Comparison of ENCODE assay signal across 26 cellular contexts in the genomic region with DNA sequence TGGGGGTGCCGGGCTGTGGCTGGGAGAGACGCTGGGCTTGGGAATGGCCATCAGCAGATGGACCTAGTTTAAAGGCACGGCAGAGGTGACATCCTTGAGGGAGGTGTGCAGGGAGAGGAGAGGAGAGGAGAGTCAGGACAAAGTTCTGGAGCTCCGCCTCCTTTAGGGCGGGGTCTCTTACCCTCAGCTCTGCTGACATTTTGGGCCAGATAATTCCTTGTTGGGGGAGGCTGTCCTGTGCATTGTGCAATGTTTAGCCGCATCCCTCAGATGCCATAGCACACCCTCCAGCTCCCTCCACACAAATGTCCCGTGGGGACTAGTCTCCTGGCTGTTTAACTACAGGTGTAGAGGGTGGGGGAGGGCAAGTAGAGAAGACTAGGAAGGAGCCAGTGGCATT. TPM values are rescaled to one million over a fixed set of nuclear protein-coding genes. Genes with fewer than 3 reads are reported as not detected.
DNase-seq lines count a peak whose midpoint lies in the region; ATAC-seq and TF ChIP-seq lines count a peak whose summit lies in the region.
"Had no signal": no experiment of that assay in that cellular context is flagged by ENCODE, and none has a peak within 500 bp of the region (broad histone marks: within the 10 kb centered on the region; RNA-seq: fewer than 3 reads in every experiment).

No MANE protein-coding gene starts in this region.

- intact Hi-C loops in Right ventricle myocardium superior (cut with DNase I): loop anchor here (5.0 kb wide), 1 partner anchor 34 kb away; no protein-coding TSS in a partner anchor

- no peak overlapping the region for H3K27ac ChIP-seq in right atrium auricular region
- H3K27ac ChIP-seq: lower lobe of right lung, SK-N-MC, suprapubic skin had no signal

- POLR2A ChIA-PET in WTC11 (lab: Charles Lee): interaction anchor here (0.6 kb wide), 1 partner anchor 261 kb away, joined by 3 read pairs; no protein-coding TSS in a partner anchor

- H3K27me3 ChIP-seq in right atrium auricular region: no peaks in the 10 kb centered on the region
- H3K27me3 ChIP-seq: suprapubic skin had no signal

- ATAC-seq in Right ventricle myocardium superior (ENCODE audit: poor library complexity) (no peak), WTC11 (no peak), GM18909 (IDR thresholded peaks at IDR 0.05; ENCODE audit: poor library complexity, unreplicated experiment) (no peak)
- ATAC-seq: activated CD8-positive, alpha-beta T cell treated with anti-CD3 and anti-CD28 coated beads, Interleukin-2, amount 10 ng/mL, durations not matched to agents 7 days and 5 days; lower lobe of right lung; natural killer cell; stimulated activated naive B cell treated with anti-CD40 and anti-IgM and Interleukin-4, amounts not matched to agents 10 μg/mL and 1 μg/mL and 100 μg/mL, for 72 hours had no signal

- H3K4me1 Mint-ChIP-seq in WTC11 (peaks cover 18% of the 10 kb centered on the region), mesothelial cell of epicardium (peaks cover 6% of the 10 kb centered on the region)
- H3K4me1 Mint-ChIP-seq: activated naive CD8-positive, alpha-beta T cell treated with anti-CD3 and anti-CD28 coated beads for 36 hours; CD4-positive, CD25-positive, alpha-beta regulatory T cell; central memory CD8-positive, alpha-beta T cell; natural killer cell; stimulated activated naive B cell treated with anti-CD40 and anti-IgM and Interleukin-4, amounts not matched to agents 10 μg/mL and 1 μg/mL and 100 μg/mL, for 72 hours had no signal

- H3K9me3 Mint-ChIP-seq in WTC11 (no peaks in the 10 kb centered on the region), mesothelial cell of epicardium (no peaks in the 10 kb centered on the region)
- H3K9me3 Mint-ChIP-seq: activated naive CD8-positive, alpha-beta T cell treated with anti-CD3 and anti-CD28 coated beads for 36 hours; CD4-positive, CD25-positive, alpha-beta regulatory T cell; central memory CD8-positive, alpha-beta T cell; natural killer cell; stimulated activated naive B cell treated with anti-CD40 and anti-IgM and Interleukin-4, amounts not matched to agents 10 μg/mL and 1 μg/mL and 100 μg/mL, for 72 hours had no signal

- peak overlapping the region; percentile 12 for H3K27ac Mint-ChIP-seq in WTC11
- no peak overlapping the region for H3K27ac Mint-ChIP-seq in mesothelial cell of epicardium
- H3K27ac Mint-ChIP-seq: activated CD8-positive, alpha-beta T cell treated with anti-CD3 and anti-CD28 coated beads, Interleukin-2, amount 10 ng/mL, durations not matched to agents 7 days and 5 days; activated naive CD8-positive, alpha-beta T cell treated with anti-CD3 and anti-CD28 coated beads for 36 hours; natural killer cell; stimulated activated naive B cell treated with anti-CD40 and anti-IgM and Interleukin-4, amounts not matched to agents 10 μg/mL and 1 μg/mL and 100 μg/mL, for 72 hours had no signal

- H3K4me1 ChIP-seq in right atrium auricular region: peaks cover 0 to 6% of the 10 kb centered on the region in 2 donors

- TF ChIP-seq CTCF in right atrium auricular region (IDR thresholded peaks at IDR 0.05) (no peak), WTC11 (IDR thresholded peaks at IDR 0.05) (no peak), fibroblast of the aortic adventitia (IDR thresholded peaks at IDR 0.05; ENCODE audit: insufficient read depth, low read length) (no peak), mesothelial cell of epicardium (IDR thresholded peaks at IDR 0.05; ENCODE audit: unreplicated experiment) (no peak)

- no peaks in the 10 kb centered on the region for H3K9me3 ChIP-seq in right atrium auricular region
- H3K9me3 ChIP-seq: lower lobe of right lung, suprapubic skin had no signal

- DNase-seq in Right ventricle myocardium superior (peak; percentile 35), right atrium auricular region (ENCODE audit: low spot score) (no peak), WTC11 (ENCODE audit: low spot score) (no peak), fibroblast of the aortic adventitia (ENCODE audit: low read depth) (peak; percentile 40), mesothelial cell of epicardium (ENCODE audit: low spot score in 2 of 2, unreplicated experiment in 2 of 2) (no peak), HCEC 1CT (no peak)
- no peak for DNase-seq in stimulated activated CD4-positive, alpha-beta T cell treated with anti-CD3 and anti-CD28 coated beads, Interleukin-4, amount 100 ng/mL, for 4 hours
- DNase-seq: 8988T; activated CD8-positive, alpha-beta T cell treated with anti-CD3 and anti-CD28 coated beads, Interleukin-2, amount 10 ng/mL, durations not matched to agents 7 days and 5 days; activated effector memory CD4-positive, alpha-beta T cell treated with Interleukin-2 at 50 U/mL for 16 hours; activated naive CD8-positive, alpha-beta T cell treated with anti-CD3 and anti-CD28 coated beads for 36 hours; CD4-positive, CD25-positive, alpha-beta regulatory T cell; GOT3; lower lobe of right lung; natural killer cell; NCI-H1092 treated with DMSO at 0.1 percent for 48 hours; NCI-H2029 treated with DMSO at 0.1 percent for 48 hours; NCI-H345; NCI-H748 treated with DMSO at 0.1 percent for 48 hours; stimulated activated CD4-positive, alpha-beta T cell treated with anti-CD3 and anti-CD28 coated beads, Interleukin-12 subunit alpha, Interleukin-12 subunit beta, amount 100 ng/mL, for 4 hours; stimulated activated CD4-positive, alpha-beta T cell treated with anti-CD3 and anti-CD28 coated beads, Interleukin-4, amount 100 ng/mL, for 1 hour; stimulated activated naive B cell treated with anti-CD40 and anti-IgM and Interleukin-4, amounts not matched to agents 10 μg/mL and 1 μg/mL and 100 μg/mL, for 72 hours had no signal

- peaks cover 81% of the 10 kb centered on the region for H3K36me3 ChIP-seq in right atrium auricular region

- H3K4me3 ChIP-seq in right atrium auricular region: no peak overlapping the region
- H3K4me3 ChIP-seq in fibroblast of the aortic adventitia (ENCODE audit: low read depth, low read length): no peak overlapping the region
- H3K4me3 ChIP-seq: lower lobe of right lung, SK-N-MC, suprapubic skin had no signal

- peaks cover 22% of the 10 kb centered on the region for H3K36me3 Mint-ChIP-seq in WTC11
- peaks cover 12% of the 10 kb centered on the region for H3K36me3 Mint-ChIP-seq in mesothelial cell of epicardium
- H3K36me3 Mint-ChIP-seq: activated naive CD8-positive, alpha-beta T cell treated with anti-CD3 and anti-CD28 coated beads for 36 hours; CD4-positive, CD25-positive, alpha-beta regulatory T cell; natural killer cell; stimulated activated naive B cell treated with anti-CD40 and anti-IgM and Interleukin-4, amounts not matched to agents 10 μg/mL and 1 μg/mL and 100 μg/mL, for 72 hours had no signal

- no peaks in the 10 kb centered on the region for H3K27me3 Mint-ChIP-seq in WTC11 (ENCODE audit: low read depth)
- no peaks in the 10 kb centered on the region for H3K27me3 Mint-ChIP-seq in mesothelial cell of epicardium (ENCODE audit: low read depth)
- H3K27me3 Mint-ChIP-seq: activated naive CD8-positive, alpha-beta T cell treated with anti-CD3 and anti-CD28 coated beads for 36 hours; CD4-positive, CD25-positive, alpha-beta regulatory T cell; central memory CD8-positive, alpha-beta T cell; stimulated activated naive B cell treated with anti-CD40 and anti-IgM and Interleukin-4, amounts not matched to agents 10 μg/mL and 1 μg/mL and 100 μg/mL, for 72 hours had no signal

- CTCF ChIA-PET in WTC11 (lab: Charles Lee): interaction anchor here (0.6 to 1.8 kb wide), 3 partner anchors 32 to 155 kb away, joined by 3 to 4 read pairs (median 3); no protein-coding TSS in a partner anchor

- H3K4me3 Mint-ChIP-seq in WTC11 (no peak overlapping the region), mesothelial cell of epicardium (no peak overlapping the region)
- H3K4me3 Mint-ChIP-seq: activated CD8-positive, alpha-beta T cell treated with anti-CD3 and anti-CD28 coated beads, Interleukin-2, amount 10 ng/mL, durations not matched to agents 7 days and 5 days; activated naive CD8-positive, alpha-beta T cell treated with anti-CD3 and anti-CD28 coated beads for 36 hours; CD4-positive, CD25-positive, alpha-beta regulatory T cell; central memory CD8-positive, alpha-beta T cell; natural killer cell; stimulated activated naive B cell treated with anti-CD40 and anti-IgM and Interleukin-4, amounts not matched to agents 10 μg/mL and 1 μg/mL and 100 μg/mL, for 72 hours had no signal

TF ChIP-seq in WTC11, 78 proteins besides CTCF, POLR2A, EP300 and RAD21:
- TF ChIP-seq ZNF121 (CRISPR knock-in tag; IDR thresholded peaks at IDR 0.05) (no peak), TEAD4 (CRISPR knock-in tag; IDR thresholded peaks at IDR 0.05) (no peak), OVOL2 (CRISPR knock-in tag; IDR thresholded peaks at IDR 0.05; ENCODE audit: borderline replicate concordance) (no peak), TP53 (CRISPR knock-in tag; IDR thresholded peaks at IDR 0.05) (no peak), CREM (CRISPR knock-in tag; IDR thresholded peaks at IDR 0.05) (no peak), GTF2I (CRISPR knock-in tag; conservative IDR thresholded peaks at IDR 0.05) (no peak)
- TF ChIP-seq, protein P1, sequence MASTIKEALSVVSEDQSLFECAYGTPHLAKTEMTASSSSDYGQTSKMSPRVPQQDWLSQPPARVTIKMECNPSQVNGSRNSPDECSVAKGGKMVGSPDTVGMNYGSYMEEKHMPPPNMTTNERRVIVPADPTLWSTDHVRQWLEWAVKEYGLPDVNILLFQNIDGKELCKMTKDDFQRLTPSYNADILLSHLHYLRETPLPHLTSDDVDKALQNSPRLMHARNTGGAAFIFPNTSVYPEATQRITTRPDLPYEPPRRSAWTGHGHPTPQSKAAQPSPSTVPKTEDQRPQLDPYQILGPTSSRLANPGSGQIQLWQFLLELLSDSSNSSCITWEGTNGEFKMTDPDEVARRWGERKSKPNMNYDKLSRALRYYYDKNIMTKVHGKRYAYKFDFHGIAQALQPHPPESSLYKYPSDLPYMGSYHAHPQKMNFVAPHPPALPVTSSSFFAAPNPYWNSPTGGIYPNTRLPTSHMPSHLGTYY (CRISPR knock-in tag; IDR thresholded peaks at IDR 0.05): no peak
- TF ChIP-seq, protein P2, sequence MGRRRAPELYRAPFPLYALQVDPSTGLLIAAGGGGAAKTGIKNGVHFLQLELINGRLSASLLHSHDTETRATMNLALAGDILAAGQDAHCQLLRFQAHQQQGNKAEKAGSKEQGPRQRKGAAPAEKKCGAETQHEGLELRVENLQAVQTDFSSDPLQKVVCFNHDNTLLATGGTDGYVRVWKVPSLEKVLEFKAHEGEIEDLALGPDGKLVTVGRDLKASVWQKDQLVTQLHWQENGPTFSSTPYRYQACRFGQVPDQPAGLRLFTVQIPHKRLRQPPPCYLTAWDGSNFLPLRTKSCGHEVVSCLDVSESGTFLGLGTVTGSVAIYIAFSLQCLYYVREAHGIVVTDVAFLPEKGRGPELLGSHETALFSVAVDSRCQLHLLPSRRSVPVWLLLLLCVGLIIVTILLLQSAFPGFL (CRISPR knock-in tag; IDR thresholded peaks at IDR 0.05; ENCODE audit: borderline replicate concordance): no peak

RNA-seq across cellular contexts. Expression of a gene that starts 48.3 kb away (rescaled TPM):
- 58.3 TPM for total RNA-seq in Right ventricle myocardium superior
- total RNA-seq in right atrium auricular region: 10 to 100 TPM; 59.9 to 95.6 TPM
- 49.1 to 66.0 TPM (median 56.6 TPM) in 3 replicates for total RNA-seq in WTC11 (2021)
- total RNA-seq in fibroblast of the aortic adventitia (ENCODE audit: low replicate concordance): 36.6 and 38.3 TPM in 2 replicates
- total RNA-seq in mesothelial cell of epicardium: 86.7 to 89.1 TPM (median 87.2 TPM) in 3 replicates

Comparison
In these comparisons a context has a peak if more than half of its experiments do, and no peak if none do; other contexts are left out.
1. DNase-seq: peak in Right ventricle myocardium superior (single experiment) and fibroblast of the aortic adventitia (single experiment); none in right atrium auricular region (single experiment), WTC11 (single experiment), mesothelial cell of epicardium (0 of 2), HCEC 1CT (single experiment) and stimulated activated CD4-positive, alpha-beta T cell treated with anti-CD3 and anti-CD28 coated beads, Interleukin-4, amount 100 ng/mL, for 4 hours (0 of 2).